8 cellular contexts compared by ENCODE assay signal in genomic region chr16:30649725-30650368, GRCh38. TPM values are rescaled to one million over a fixed set of nuclear protein-coding genes. Genes with fewer than 3 reads are reported as not detected.
A peak's percentile ranks its signal among the peaks of the same experiment; 100 is the strongest.
DNase-seq lines count a peak whose midpoint lies in the region; ATAC-seq, FAIRE-seq and TF ChIP-seq lines count a peak whose summit lies in the region.

No MANE protein-coding gene starts in this region.

- H3K4me3 Mint-ChIP-seq in activated CD4-positive, alpha-beta T cell treated with anti-CD3 and anti-CD28 coated beads for 36 hours, result peak overlapping the region; percentile 95
- peak overlapping the region; percentile 97 for H3K4me3 Mint-ChIP-seq in progenitor cell of endocrine pancreas (ENCODE audit: low read depth)

- H3K36me3 ChIP-seq in SK-N-MC (ENCODE audit: insufficient read depth, low read length), result peaks cover 10% of the 10 kb centered on the region; the same call in 1 of the 2 replicates
- H3K36me3 ChIP-seq in esophagus muscularis mucosa, result peaks cover 24 to 27% (median 26%) of the 10 kb centered on the region in 4 donors

- CTCF ChIA-PET in activated CD4-positive, alpha-beta T cell treated with anti-CD3 and anti-CD28 coated beads for 36 hours (lab: Charles Lee), result interaction anchor here (0.6 to 2.2 kb wide), 15 partner anchors 8 to 220 kb away, joined by 3 to 22 read pairs (median 4); partner anchors contain the start of genes DCTPP1 and ZNF689

- no peaks in the 10 kb centered on the region for H3K27me3 ChIP-seq in esophagus muscularis mucosa

- POLR2A ChIA-PET in activated CD4-positive, alpha-beta T cell treated with anti-CD3 and anti-CD28 coated beads for 36 hours (lab: Charles Lee), result interaction anchor here (0.5 to 1.9 kb wide), 11 partner anchors 9 to 842 kb away, joined by 3 to 15 read pairs (median 4); partner anchors contain the start of genes DCTPP1, FBRS and ZNF747

- ATAC-seq in activated CD4-positive, alpha-beta T cell treated with anti-CD3 and anti-CD28 coated beads for 36 hours, result no peak

- DNase-seq in activated CD4-positive, alpha-beta T cell treated with anti-CD3 and anti-CD28 coated beads for 36 hours, result peak; percentile 54
- no peak for DNase-seq in activated CD4-positive, alpha-beta T cell treated with anti-CD3 and anti-CD28 coated beads, Interleukin-2, amount 50 U/mL, for 4 hours
- DNase-seq in SK-N-MC (ENCODE audit: low read depth, low spot score) (no peak), esophagus muscularis mucosa (ENCODE audit: extremely low spot score) (peak; percentile 93), progenitor cell of endocrine pancreas (ENCODE audit: low spot score, unreplicated experiment) (no peak), HTR-8/SVneo (ENCODE audit: insufficient read length, low spot score) (no peak), iPS-NIHi7 (ENCODE audit: extremely low spot score) (no peak), cerebellar nuclear complex (lab: John Stamatoyannopoulos, UW) (no peak)

- H3K9me3 ChIP-seq in SK-N-MC (ENCODE audit: low read depth, low read length) (no peaks in the 10 kb centered on the region), esophagus muscularis mucosa (no peaks in the 10 kb centered on the region)

- H3K27ac Mint-ChIP-seq in activated CD4-positive, alpha-beta T cell treated with anti-CD3 and anti-CD28 coated beads for 36 hours, result peak overlapping the region; percentile 97
- H3K27ac Mint-ChIP-seq in progenitor cell of endocrine pancreas, result peak overlapping the region; percentile 98

- intact Hi-C loops in activated CD4-positive, alpha-beta T cell treated with anti-CD3 and anti-CD28 coated beads for 36 hours (cut with DNase I, micrococcal nuclease), result loop anchor here (1.0 to 2.0 kb wide), 16 partner anchors 8 to 809 kb away; partner anchors contain the start of genes FBRS (in 2 of the 2), ALDOA (in 1 of the 2), ARMC5 (in 1 of the 2) and DCTPP1 (in 1 of the 2)
- intact Hi-C loops in esophagus muscularis mucosa (cut with DNase I), result no loop called here

- no peak overlapping the region for H3K9ac ChIP-seq in SK-N-MC (ENCODE audit: insufficient read length)

- WGBS in esophagus muscularis mucosa, result 35% methylated on average over 13 of the region's 22 CpGs

- peaks cover 21% of the 10 kb centered on the region for H3K4me1 Mint-ChIP-seq in activated CD4-positive, alpha-beta T cell treated with anti-CD3 and anti-CD28 coated beads for 36 hours
- peaks cover 11% of the 10 kb centered on the region for H3K4me1 Mint-ChIP-seq in progenitor cell of endocrine pancreas (ENCODE audit: low read depth)

- no peak for TF ChIP-seq POLR2A in esophagus muscularis mucosa (IDR thresholded peaks at IDR 0.05; ENCODE audit: low read depth)

- H3K27me3 Mint-ChIP-seq in activated CD4-positive, alpha-beta T cell treated with anti-CD3 and anti-CD28 coated beads for 36 hours, result no peaks in the 10 kb centered on the region
- peaks cover 7% of the 10 kb centered on the region for H3K27me3 Mint-ChIP-seq in progenitor cell of endocrine pancreas

- H3K9me3 Mint-ChIP-seq in activated CD4-positive, alpha-beta T cell treated with anti-CD3 and anti-CD28 coated beads for 36 hours (ENCODE audit: low read depth), result no peaks in the 10 kb centered on the region
- H3K9me3 Mint-ChIP-seq in progenitor cell of endocrine pancreas (ENCODE audit: low read depth), result no peaks in the 10 kb centered on the region

- FAIRE-seq in HTR-8/SVneo (lab: Jason Lieb, UNC), result no peak

- H3K27ac ChIP-seq in SK-N-MC (peak overlapping the region; percentile 73), esophagus muscularis mucosa (replicated peaks in 1 of 4) (peak overlapping the region; percentile 95 to 99 (median 97))

- H3K36me3 Mint-ChIP-seq in activated CD4-positive, alpha-beta T cell treated with anti-CD3 and anti-CD28 coated beads for 36 hours (ENCODE audit: low read depth), result peaks cover 23% of the 10 kb centered on the region
- H3K36me3 Mint-ChIP-seq in progenitor cell of endocrine pancreas (ENCODE audit: insufficient read depth), result peaks cover 3% of the 10 kb centered on the region

- peaks cover 17 to 38% (median 37%) of the 10 kb centered on the region in 4 donors for H3K4me1 ChIP-seq in esophagus muscularis mucosa

- no peak for TF ChIP-seq EP300 in esophagus muscularis mucosa (IDR thresholded peaks at IDR 0.05)

- H3K4me3 ChIP-seq in SK-N-MC, result peak overlapping the region; percentile 33; the same call in 1 of the 2 replicates
- peak overlapping the region; percentile 82 to 96 (median 86) for H3K4me3 ChIP-seq in esophagus muscularis mucosa

- TF ChIP-seq CTCF in esophagus muscularis mucosa (IDR thresholded peaks at IDR 0.05) (no peak), progenitor cell of endocrine pancreas (IDR thresholded peaks at IDR 0.05; ENCODE audit: unreplicated experiment) (no peak)

RNA-seq across cellular contexts. Expression of gene PRR14, which starts 0.9 kb away (rescaled TPM):
- 10 to 100 TPM; 76.8 to 77.8 TPM for total RNA-seq in activated CD4-positive, alpha-beta T cell treated with anti-CD3 and anti-CD28 coated beads for 36 hours
- total RNA-seq in esophagus muscularis mucosa (10 to 100 TPM; 30.3 to 54.0 (median 41.2) TPM), progenitor cell of endocrine pancreas (57.6 and 58.7 TPM in 2 replicates)

RNA-seq across cellular contexts. Expression of gene FBRS, which starts 8.4 kb away (rescaled TPM):
- total RNA-seq in activated CD4-positive, alpha-beta T cell treated with anti-CD3 and anti-CD28 coated beads for 36 hours, result 100 to 1,000 TPM in 1 of 2 experiments, 10 to 100 TPM in 1; 84.7 to 111 TPM
- 10 to 100 TPM; 26.2 to 63.4 (median 37.8) TPM for total RNA-seq in esophagus muscularis mucosa
- total RNA-seq in progenitor cell of endocrine pancreas, result 75.3 and 91.1 TPM in 2 replicates

RNA-seq across cellular contexts. Expression of gene ZNF689, which starts 39.7 kb away (rescaled TPM):
- total RNA-seq in activated CD4-positive, alpha-beta T cell treated with anti-CD3 and anti-CD28 coated beads for 36 hours, result 10 to 100 TPM in 1 of 2 experiments, 1 to 10 TPM in 1; 9.0 to 10.7 TPM
- total RNA-seq in esophagus muscularis mucosa (10 to 100 TPM in 3 of 4 donors, 1 to 10 TPM in 1; 9.1 to 14.5 (median 13.9) TPM), progenitor cell of endocrine pancreas (23.3 and 24.5 TPM in 2 replicates)

RNA-seq across cellular contexts. Expression of gene SRCAP, which starts 49.1 kb away (rescaled TPM):
- total RNA-seq in activated CD4-positive, alpha-beta T cell treated with anti-CD3 and anti-CD28 coated beads for 36 hours, result 10 to 100 TPM; 58.7 to 69.5 TPM
- total RNA-seq in esophagus muscularis mucosa (10 to 100 TPM; 31.6 to 59.3 (median 41.0) TPM), progenitor cell of endocrine pancreas (103 and 104 TPM in 2 replicates)

Comparison
In these comparisons a context has a peak if more than half of its experiments do, and no peak if none do; other contexts are left out.
1. DNase-seq: peak in activated CD4-positive, alpha-beta T cell treated with anti-CD3 and anti-CD28 coated beads for 36 hours (single experiment) and esophagus muscularis mucosa (single experiment); none in activated CD4-positive, alpha-beta T cell treated with anti-CD3 and anti-CD28 coated beads, Interleukin-2, amount 50 U/mL, for 4 hours (0 of 2), SK-N-MC (single experiment), progenitor cell of endocrine pancreas (single experiment), HTR-8/SVneo (single experiment), iPS-NIHi7 (single experiment) and cerebellar nuclear complex (0 of 2).